In genomic region chr20:17720755-17721154, GRCh38 we compare ENCODE assay signal across 2 cellular contexts.
TF ChIP-seq lines count a peak whose summit lies in the region.

No MANE protein-coding gene starts in this region.

TF ChIP-seq in IMR-90, 13 proteins besides CTCF, POLR2A, EP300 and RAD21:
- no peak for TF ChIP-seq RCOR1 (IDR thresholded peaks at IDR 0.05; ENCODE audit: insufficient replicate concordance, low read length)
- no peak for TF ChIP-seq SMC3 (IDR thresholded peaks at IDR 0.05; ENCODE audit: low read depth, low read length)
- TF ChIP-seq FOS (IDR thresholded peaks at IDR 0.05; ENCODE audit: low read depth, low read length), result no peak
- TF ChIP-seq MAFK (IDR thresholded peaks at IDR 0.05; ENCODE audit: low read depth, low read length), result peak; percentile 93

TF ChIP-seq in K562, 482 proteins besides CTCF, POLR2A, EP300 and RAD21:
- TF ChIP-seq ZNF140 (CRISPR knock-in tag; IDR thresholded peaks at IDR 0.05) (no peak), NCOA2 (IDR thresholded peaks at IDR 0.05; ENCODE audit: partially characterized antibody in 2 of 2) (no peak), FOXJ2 (tag; IDR thresholded peaks at IDR 0.05) (no peak), TAF9B (IDR thresholded peaks at IDR 0.05; ENCODE audit: partially characterized antibody) (no peak), BRF2 (IDR thresholded peaks at IDR 0.05; ENCODE audit: borderline replicate concordance, insufficient read depth, insufficient read length) (no peak), L3MBTL2 (IDR thresholded peaks at IDR 0.05) (no peak), RUNX1 (IDR thresholded peaks at IDR 0.05; ENCODE audit: low read depth) (no peak), MAFK (IDR thresholded peaks at IDR 0.05; ENCODE audit: low read length) (peak; percentile 80), THRAP3 (IDR thresholded peaks at IDR 0.05; ENCODE audit: borderline replicate concordance) (no peak), STAT6 (CRISPR knock-in tag; IDR thresholded peaks at IDR 0.05) (no peak), TFAM (CRISPR knock-in tag; conservative IDR thresholded peaks at IDR 0.05) (no peak), MAFG (tag; conservative IDR thresholded peaks at IDR 0.05) (peak; percentile 68; the same call in 1 of the 2 replicates), PHTF2 (CRISPR knock-in tag; IDR thresholded peaks at IDR 0.05) (no peak), THAP7 (CRISPR knock-in tag; IDR thresholded peaks at IDR 0.05) (no peak), ARHGAP35 (IDR thresholded peaks at IDR 0.05; ENCODE audit: partially characterized antibody) (no peak), SRSF9 (IDR thresholded peaks at IDR 0.05; ENCODE audit: borderline replicate concordance, low read depth, low read length) (no peak), HMGN3 (IDR thresholded peaks at IDR 0.05; ENCODE audit: borderline replicate concordance, extremely low read depth, insufficient read length, low read depth, low read length) (no peak), ZNF232 (CRISPR knock-in tag; IDR thresholded peaks at IDR 0.05) (no peak), NCOR1 (IDR thresholded peaks at IDR 0.05) (no peak), NR4A1 (CRISPR knock-in tag; IDR thresholded peaks at IDR 0.05) (no peak), NR4A1 (tag; IDR thresholded peaks at IDR 0.05) (no peak), GTF2A2 (tag; IDR thresholded peaks at IDR 0.05) (no peak), C11orf30 (IDR thresholded peaks at IDR 0.05; ENCODE audit: low read depth) (peak; percentile 74), ZNF224 (CRISPR knock-in tag; IDR thresholded peaks at IDR 0.05) (no peak), ZNF785 (CRISPR knock-in tag; IDR thresholded peaks at IDR 0.05) (no peak), ZNF445 (CRISPR knock-in tag; IDR thresholded peaks at IDR 0.05; ENCODE audit: low read depth) (no peak), ZBTB9 (CRISPR knock-in tag; IDR thresholded peaks at IDR 0.05) (no peak), MAFF (IDR thresholded peaks at IDR 0.05; ENCODE audit: low read length) (peak; percentile 75), HDAC6 (IDR thresholded peaks at IDR 0.05; ENCODE audit: low read depth, low read length) (no peak), ZNF316 (IDR thresholded peaks at IDR 0.05) (peak; percentile 81), NFYB (IDR thresholded peaks at IDR 0.05; ENCODE audit: extremely low read depth, insufficient read length) (no peak), TFE3 (CRISPR knock-in tag; IDR thresholded peaks at IDR 0.05) (no peak), HCFC1 (IDR thresholded peaks at IDR 0.05; ENCODE audit: low read depth, low read length) (no peak), EZH2 (IDR thresholded peaks at IDR 0.05; ENCODE audit: borderline replicate concordance, low read depth, low read length) (no peak), GTF3C2 (IDR thresholded peaks at IDR 0.05; ENCODE audit: borderline replicate concordance, extremely low read depth, insufficient read length) (no peak), ATF6 (CRISPR knock-in tag; IDR thresholded peaks at IDR 0.05) (no peak), ZNF512 (tag; IDR thresholded peaks at IDR 0.05) (no peak), SMAD1 (IDR thresholded peaks at IDR 0.05; ENCODE audit: low read depth, low read length, partially characterized antibody) (no peak)
